Comparison of ENCODE assay signal across 22 cellular contexts in genomic region chr1:107609808-107610207, GRCh38.
"Had no signal": no experiment of that assay in that cellular context is flagged by ENCODE, and none has a peak within 500 bp of the region (broad histone marks: within the 10 kb centered on the region; RNA-seq: fewer than 3 reads in every experiment).

No MANE protein-coding gene starts in this region.

- H3K27ac Mint-ChIP-seq: activated B cell treated with CpG ODN at 0.5 μM for 24 hours; activated CD4-positive, alpha-beta memory T cell treated with anti-CD3 and anti-CD28 coated beads for 36 hours; activated naive CD4-positive, alpha-beta T cell treated with anti-CD3 and anti-CD28 coated beads for 36 hours; activated naive CD8-positive, alpha-beta T cell treated with anti-CD3 and anti-CD28 coated beads, Interleukin-2, amount 10 ng/mL, durations not matched to agents 7 days and 5 days; activated T-cell treated with anti-CD3 and anti-CD28 coated beads, Interleukin-2, amount 50 U/mL, for 72 hours; endodermal cell; naive thymus-derived CD8-positive, alpha-beta T cell; neural progenitor cell; T-helper 17 cell had no signal

- DNase-seq: activated B cell treated with CpG ODN at 0.5 μM for 24 hours; activated CD4-positive, alpha-beta memory T cell treated with anti-CD3 and anti-CD28 coated beads for 36 hours; activated CD4-positive, alpha-beta T cell treated with anti-CD3 and anti-CD28 coated beads for 4 hours; activated effector memory CD4-positive, alpha-beta T cell treated with Interleukin-2 at 50 U/mL for 16 hours; activated naive CD4-positive, alpha-beta T cell treated with anti-CD3 and anti-CD28 coated beads for 36 hours; activated naive CD8-positive, alpha-beta T cell treated with anti-CD3 and anti-CD28 coated beads, Interleukin-2, amount 10 ng/mL, durations not matched to agents 7 days and 5 days; activated T-cell treated with anti-CD3 and anti-CD28 coated beads, Interleukin-2, amount 50 U/mL, for 72 hours; amniotic stem cell; cortex of kidney; endodermal cell; heart left ventricle; islet precursor cell; lower lobe of right lung; naive thymus-derived CD8-positive, alpha-beta T cell; sigmoid colon; stomach; T-helper 17 cell had no signal

- H3K36me3 Mint-ChIP-seq: neural progenitor cell had no signal

- ATAC-seq: activated T-cell treated with anti-CD3 and anti-CD28 coated beads, Interleukin-2, amount 50 U/mL, for 72 hours; gastroesophageal sphincter; heart left ventricle; left lobe of liver; lower lobe of right lung; naive thymus-derived CD8-positive, alpha-beta T cell; T-helper 17 cell had no signal

- H3K4me3 Mint-ChIP-seq: activated B cell treated with CpG ODN at 0.5 μM for 24 hours; activated CD4-positive, alpha-beta memory T cell treated with anti-CD3 and anti-CD28 coated beads for 36 hours; activated naive CD4-positive, alpha-beta T cell treated with anti-CD3 and anti-CD28 coated beads for 36 hours; activated naive CD8-positive, alpha-beta T cell treated with anti-CD3 and anti-CD28 coated beads, Interleukin-2, amount 10 ng/mL, durations not matched to agents 7 days and 5 days; activated T-cell treated with anti-CD3 and anti-CD28 coated beads, Interleukin-2, amount 50 U/mL, for 72 hours; endodermal cell; naive thymus-derived CD8-positive, alpha-beta T cell; neural progenitor cell; T-helper 17 cell had no signal

- H3K4me1 Mint-ChIP-seq: activated B cell treated with CpG ODN at 0.5 μM for 24 hours; activated naive CD8-positive, alpha-beta T cell treated with anti-CD3 and anti-CD28 coated beads, Interleukin-2, amount 10 ng/mL, durations not matched to agents 7 days and 5 days; naive thymus-derived CD8-positive, alpha-beta T cell; neural progenitor cell had no signal

- H3K4me3 ChIP-seq: gastroesophageal sphincter, heart left ventricle, lower lobe of right lung, neural progenitor cell, sigmoid colon, stomach, suprapubic skin, tibial nerve had no signal

- H3K27me3 Mint-ChIP-seq: activated B cell treated with CpG ODN at 0.5 μM for 24 hours; activated CD4-positive, alpha-beta memory T cell treated with anti-CD3 and anti-CD28 coated beads for 36 hours; activated naive CD8-positive, alpha-beta T cell treated with anti-CD3 and anti-CD28 coated beads, Interleukin-2, amount 10 ng/mL, durations not matched to agents 7 days and 5 days; naive thymus-derived CD8-positive, alpha-beta T cell; T-helper 17 cell had no signal
